Comparison of ENCODE assay signal across 8 cellular contexts in genomic region chr14:63770187-63770807, GRCh38. TPM values are rescaled to one million over a fixed set of nuclear protein-coding genes. Genes with fewer than 3 reads are reported as not detected.
DNase-seq lines count a peak whose midpoint lies in the region; ATAC-seq and TF ChIP-seq lines count a peak whose summit lies in the region.

No MANE protein-coding gene starts in this region.

- H3K36me3 ChIP-seq in MG63: no peaks in the 10 kb centered on the region

- TF ChIP-seq CTCF in astrocyte of the spinal cord (IDR thresholded peaks at IDR 0.05; ENCODE audit: low read depth, low read length): peak; percentile 67

- peak; percentile 17 to 57 for DNase-seq in NOMO-1 (lab: John Stamatoyannopoulos, UW; ENCODE audit: unreplicated experiment in 2 of 2)
- no peak for DNase-seq in NOMO-1 treated with dmso at 0.1 percent for 144 hours (lab: John Stamatoyannopoulos, UW; ENCODE audit: unreplicated experiment)
- DNase-seq in SKM-1 treated with dmso at 0.1 percent for 144 hours (lab: John Stamatoyannopoulos, UW; ENCODE audit: unreplicated experiment): peak; percentile 14
- peak; percentile 58 for DNase-seq in astrocyte of the spinal cord (ENCODE audit: low read depth, low spot score)
- DNase-seq in iris pigment epithelial cell (ENCODE audit: low read depth): peak; percentile 59
- peak; percentile 31 for DNase-seq in stimulated activated CD8-positive, alpha-beta memory T cell treated with anti-CD3 and anti-CD28 coated beads, Interleukin-15, amount 100 ng/mL, for 1 hour (ENCODE audit: low read depth)
- no peak for DNase-seq in MG63

- H3K4me3 ChIP-seq in astrocyte of the spinal cord (ENCODE audit: low read depth, low read length) (no peak overlapping the region), MG63 (no peak overlapping the region)

- in situ Hi-C loops in astrocyte of the spinal cord (cut with HindIII; ENCODE audit: low sequenced_read_pairs): no loop called here

- H3K9me3 ChIP-seq in MG63: no peaks in the 10 kb centered on the region

- peak; percentile 68 for ATAC-seq in HG03460 (IDR thresholded peaks at IDR 0.05; ENCODE audit: unreplicated experiment)

- H3K27me3 ChIP-seq in MG63: no peaks in the 10 kb centered on the region

RNA-seq across cellular contexts. Expression of gene SGPP1, which starts 42.4 kb away (rescaled TPM):
- 17.1 and 18.0 TPM in 2 replicates for total RNA-seq in MG63 (2014; rRNA removed; shearing (Covaris generic); ENCODE audit: low replicate concordance)

Comparison
In these comparisons a context has a peak if more than half of its experiments do, and no peak if none do; other contexts are left out.
1. DNase-seq: peak in NOMO-1 (2 of 2), SKM-1 treated with dmso at 0.1 percent for 144 hours (single experiment), astrocyte of the spinal cord (single experiment), iris pigment epithelial cell (single experiment) and stimulated activated CD8-positive, alpha-beta memory T cell treated with anti-CD3 and anti-CD28 coated beads, Interleukin-15, amount 100 ng/mL, for 1 hour (single experiment); none in NOMO-1 treated with dmso at 0.1 percent for 144 hours (single experiment) and MG63 (single experiment).